ENCODE assay signal across 19 cellular contexts in genomic region chr13:82344867-82345266, GRCh38.
DNase-seq lines count a peak whose midpoint lies in the region; ATAC-seq lines count a peak whose summit lies in the region.
"Had no signal": no experiment of that assay in that cellular context is flagged by ENCODE, and none has a peak within 500 bp of the region (broad histone marks: within the 10 kb centered on the region; RNA-seq: fewer than 3 reads in every experiment).

No MANE protein-coding gene starts in this region.

- no peaks in the 10 kb centered on the region for H3K4me1 Mint-ChIP-seq in T-helper 17 cell
- H3K4me1 Mint-ChIP-seq: CD4-positive, alpha-beta memory T cell had no signal

- H3K4me3 ChIP-seq in SJCRH30: no peak overlapping the region
- H3K4me3 ChIP-seq: GM12878, GM23338, HAP-1 had no signal

- H3K4me3 Mint-ChIP-seq in T-helper 17 cell: no peak overlapping the region
- H3K4me3 Mint-ChIP-seq: CD4-positive, alpha-beta memory T cell; GM23338; HFFc6 had no signal

- H3K9me3 ChIP-seq in SJCRH30 (replicated peaks) (no peaks in the 10 kb centered on the region), T-helper 17 cell (ENCODE audit: control insufficient read depth, low read length, poor library complexity, severe bottlenecking) (no peaks in the 10 kb centered on the region)
- H3K9me3 ChIP-seq: HAP-1 had no signal

- ATAC-seq in left colon (no peak), GM18502 (IDR thresholded peaks at IDR 0.05; ENCODE audit: poor library complexity, unreplicated experiment) (no peak), T-helper 17 cell (no peak)
- ATAC-seq: GM12878, GM23338 had no signal

- peak overlapping the region; percentile 46; the same call in 1 of the 2 replicates for H3K27ac ChIP-seq in SJCRH30

- H3K27me3 Mint-ChIP-seq in T-helper 17 cell: no peaks in the 10 kb centered on the region
- H3K27me3 Mint-ChIP-seq: CD4-positive, alpha-beta memory T cell had no signal

- peaks cover 15% of the 10 kb centered on the region for H3K4me1 ChIP-seq in SJCRH30
- H3K4me1 ChIP-seq: HAP-1 had no signal

- H3K36me3 Mint-ChIP-seq in T-helper 17 cell (ENCODE audit: low read depth): no peaks in the 10 kb centered on the region
- H3K36me3 Mint-ChIP-seq: CD4-positive, alpha-beta memory T cell had no signal

- DNase-seq in NCI-H748 (lab: John Stamatoyannopoulos, UW; ENCODE audit: unreplicated experiment) (peak; percentile 18), NCI-H748 treated with DMSO at 0.1 percent for 48 hours (lab: John Stamatoyannopoulos, UW) (no peak), LHCN-M2 (ENCODE audit: low read depth) (peak; percentile 26), SJCRH30 (peak; percentile 25 to 63), myocyte (ENCODE audit: low read depth) (peak; percentile 9), left colon (no peak), T-helper 17 cell (no peak)
- DNase-seq: C1 segment of cervical spinal cord; Calu3; CD4-positive, alpha-beta memory T cell; COR-L47; DMS79; EL; GDM1; HFFc6 had no signal

- intact Hi-C loops in left colon (cut with DNase I, micrococcal nuclease): no loop called here

- no peak overlapping the region for H3K27ac Mint-ChIP-seq in T-helper 17 cell
- H3K27ac Mint-ChIP-seq: CD4-positive, alpha-beta memory T cell; GM23338; HFFc6 had no signal

- no peaks in the 10 kb centered on the region for H3K27me3 ChIP-seq in SJCRH30

- no peaks in the 10 kb centered on the region for H3K36me3 ChIP-seq in SJCRH30
- H3K36me3 ChIP-seq: HAP-1 had no signal

Comparison
In these comparisons a context has a peak if more than half of its experiments do, and no peak if none do; other contexts are left out.
1. DNase-seq: peak in NCI-H748 (single experiment), LHCN-M2 (single experiment), SJCRH30 (2 of 2) and myocyte (single experiment); none in NCI-H748 treated with DMSO at 0.1 percent for 48 hours (single experiment), left colon (0 of 2) and T-helper 17 cell (0 of 3).